Comparison of ENCODE assay signal across 8 cellular contexts in the genomic region with DNA sequence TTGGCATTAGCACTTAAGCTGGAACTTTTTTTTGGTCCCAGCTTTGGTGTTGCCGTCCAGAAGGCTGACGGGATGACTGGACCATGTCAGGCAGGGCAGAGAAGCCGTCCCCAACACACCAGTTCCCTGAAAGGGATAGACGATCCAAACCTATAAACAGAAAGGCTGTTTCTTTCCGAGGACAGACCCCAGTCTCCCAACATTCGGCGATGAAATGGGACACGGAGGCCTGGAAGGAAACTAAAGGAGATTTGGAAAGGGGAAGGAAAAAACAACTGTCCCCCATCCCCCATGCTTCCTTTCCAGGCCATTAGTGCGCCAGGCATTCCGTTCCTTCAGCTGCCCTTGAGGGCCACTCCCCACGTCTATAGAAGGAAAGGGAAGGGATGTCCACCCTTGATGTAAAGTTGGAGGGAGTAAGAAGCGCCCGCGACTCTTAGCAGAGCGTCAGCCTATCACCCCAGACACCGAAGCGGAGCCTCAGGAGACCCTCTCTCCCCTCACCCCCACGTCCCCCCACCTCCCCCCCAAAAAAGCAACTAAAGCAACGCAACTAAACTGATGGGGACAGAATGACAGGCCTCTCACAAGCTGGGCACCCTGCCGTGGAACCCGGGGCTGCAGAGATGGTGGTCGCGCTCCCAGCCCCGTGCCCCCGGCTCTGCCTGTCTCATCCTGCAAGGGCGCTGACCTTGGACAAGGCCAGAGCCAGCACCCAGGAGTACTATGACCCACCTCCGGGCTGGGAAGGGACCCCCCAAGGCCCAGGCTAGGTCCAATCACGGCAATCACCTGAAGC. TPM values are rescaled to one million over a fixed set of nuclear protein-coding genes. Genes with fewer than 3 reads are reported as not detected.
DNase-seq lines count a peak whose midpoint lies in the region; ATAC-seq and TF ChIP-seq lines count a peak whose summit lies in the region.

No MANE protein-coding gene starts in this region.

- no peak for ATAC-seq in GM18858 (IDR thresholded peaks at IDR 0.05; ENCODE audit: unreplicated experiment)
- ATAC-seq in GM18873 (IDR thresholded peaks at IDR 0.05; ENCODE audit: low FRiP score, unreplicated experiment), result no peak

- H3K27ac ChIP-seq in SU-DHL-6 (ENCODE audit: low read depth, low read length) (no peak overlapping the region; the same call in 1 of the 2 replicates), neural progenitor cell (no peak overlapping the region)

- H3K79me2 ChIP-seq in SU-DHL-6 (ENCODE audit: insufficient read depth, low read length) (peaks cover 25% of the 10 kb centered on the region), neural progenitor cell (ENCODE audit: low read depth) (peaks cover 60% of the 10 kb centered on the region)

- peaks cover 17% of the 10 kb centered on the region for H3K4me1 ChIP-seq in neural progenitor cell

- H3K9me3 ChIP-seq in SU-DHL-6 (ENCODE audit: insufficient read depth, low read length) (no peaks in the 10 kb centered on the region), neural progenitor cell (ENCODE audit: low read depth) (no peaks in the 10 kb centered on the region)

- in situ Hi-C loops in GM13976 (cut with MboI; ENCODE audit: low sequenced_read_pairs, unreplicated experiment), result loop anchor here (5.0 kb wide), 1 partner anchor 260 kb away; no protein-coding TSS in a partner anchor

- H3K4me3 ChIP-seq in SU-DHL-6 (ENCODE audit: insufficient read depth, low read length, poor library complexity, severe bottlenecking) (peak overlapping the region; percentile 94), neural progenitor cell (peak overlapping the region; percentile 94)

- H3K27me3 Mint-ChIP-seq in neural progenitor cell (ENCODE audit: insufficient read depth, low read depth), result peaks cover 9% of the 10 kb centered on the region

- H3F3A ChIP-seq in SU-DHL-6 (ENCODE audit: insufficient read depth) (no peaks in the 10 kb centered on the region), neural progenitor cell (ENCODE audit: low read depth) (peaks cover 15% of the 10 kb centered on the region)

- DNase-seq in A172 (ENCODE audit: low spot score) (peak; percentile 32), GM13976 (ENCODE audit: low spot score) (peak; percentile 43), fibroblast of gingiva (ENCODE audit: low read depth) (peak; percentile 23), neural progenitor cell (ENCODE audit: low spot score) (peak; percentile 52), GM19240 (ENCODE audit: insufficient read length, low spot score) (no peak)

- H3K27me3 ChIP-seq in SU-DHL-6 (ENCODE audit: low read length) (no peaks in the 10 kb centered on the region), neural progenitor cell (no peaks in the 10 kb centered on the region)

- peaks cover 41% of the 10 kb centered on the region for H3K4me1 Mint-ChIP-seq in neural progenitor cell

- H3K27ac Mint-ChIP-seq in neural progenitor cell, result peak overlapping the region; percentile 93

- H3K36me3 ChIP-seq in SU-DHL-6 (ENCODE audit: low read length) (no peaks in the 10 kb centered on the region), neural progenitor cell (no peaks in the 10 kb centered on the region)

- H3K9me3 Mint-ChIP-seq in neural progenitor cell, result peaks cover 4% of the 10 kb centered on the region

- H3K9ac ChIP-seq in SU-DHL-6 (ENCODE audit: low read length), result peak overlapping the region; percentile 86
- H3K9ac ChIP-seq in neural progenitor cell, result peak overlapping the region; percentile 92

- H3K4me2 ChIP-seq in SU-DHL-6 (ENCODE audit: low read depth, low read length, poor library complexity, severe bottlenecking), result peak overlapping the region; percentile 77
- H3K4me2 ChIP-seq in neural progenitor cell, result peak overlapping the region; percentile 93

- H3K4me3 Mint-ChIP-seq in neural progenitor cell, result peak overlapping the region; percentile 92

- peak; percentile 9 for TF ChIP-seq CTCF in GM13976 (IDR thresholded peaks at IDR 0.05; ENCODE audit: borderline replicate concordance, control extremely low read depth, extremely low read depth, insufficient read depth, missing control alignments)
- TF ChIP-seq CTCF in SU-DHL-6 (IDR thresholded peaks at IDR 0.05; ENCODE audit: insufficient read depth, low read length, poor library complexity, severe bottlenecking), result no peak
- TF ChIP-seq CTCF in neural progenitor cell (IDR thresholded peaks at IDR 0.05), result no peak

- H2AFZ ChIP-seq in SU-DHL-6 (ENCODE audit: low read depth, low read length, severe bottlenecking) (peak overlapping the region; percentile 91), neural progenitor cell (replicated peaks) (peak overlapping the region; percentile 80)

- H4K20me1 ChIP-seq in SU-DHL-6 (ENCODE audit: low read depth, low read length), result no peaks in the 10 kb centered on the region; the same call in 1 of the 2 replicates
- H4K20me1 ChIP-seq in neural progenitor cell (ENCODE audit: low read depth), result peaks cover 38% of the 10 kb centered on the region

- peaks cover 15% of the 10 kb centered on the region for H3K36me3 Mint-ChIP-seq in neural progenitor cell

- H3K9me2 ChIP-seq in SU-DHL-6 (replicated peaks; ENCODE audit: insufficient read depth, low read length), result no peaks in the 10 kb centered on the region

RNA-seq across cellular contexts. Expression of a gene that starts 0.6 kb away (rescaled TPM):
- total RNA-seq in A172 (2014; rRNA removed; shearing (Covaris generic)), result 32.0 and 32.3 TPM in 2 replicates
- 46.4 and 74.3 TPM in 2 replicates for total RNA-seq in neural progenitor cell (ENCODE audit: low replicate concordance)

RNA-seq across cellular contexts. Expression of a gene that starts 6.0 kb away (rescaled TPM):
- not detected in 2 replicates for total RNA-seq in A172 (2014; rRNA removed; shearing (Covaris generic))
- total RNA-seq in neural progenitor cell (ENCODE audit: low replicate concordance), result 0.37 TPM in 1 of 2 replicates, not detected in the other
